In the genomic region with DNA sequence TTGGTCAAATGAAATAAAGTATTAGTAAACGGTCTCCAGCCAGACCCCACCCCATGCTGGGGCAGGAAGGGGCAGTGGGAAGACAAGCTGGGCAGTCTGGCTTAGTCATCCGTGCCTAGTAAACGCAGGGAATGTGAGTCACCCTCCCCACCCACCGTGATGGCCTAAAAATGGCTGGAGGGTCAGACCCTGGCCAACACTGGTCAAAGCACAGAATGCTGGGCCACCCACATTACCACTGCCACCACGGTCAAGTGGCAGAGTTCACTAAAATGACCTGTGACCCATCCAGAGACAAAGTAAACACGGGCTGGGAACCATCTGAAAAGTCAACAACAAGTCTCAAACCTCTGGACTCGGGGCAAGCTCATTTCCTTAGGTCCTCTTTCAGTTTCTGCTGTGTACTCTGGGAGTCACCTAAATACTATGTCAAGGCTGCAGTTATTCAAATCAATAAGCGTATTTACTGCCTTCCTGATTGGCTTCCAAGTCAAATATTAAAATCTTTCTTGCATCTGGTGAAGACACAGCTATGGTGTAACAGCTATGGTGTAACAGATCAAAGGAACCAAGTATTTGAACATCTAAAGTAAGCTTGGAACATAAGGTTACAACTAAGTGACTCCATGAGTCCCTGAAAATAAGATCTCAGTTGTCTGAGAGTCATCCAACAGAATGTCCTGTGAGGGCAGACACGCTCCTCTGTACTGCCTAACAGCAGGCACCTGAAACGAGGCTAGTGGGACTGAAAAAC, we compare ENCODE assay signal across 1 cellular context.
A peak's percentile ranks its signal among the peaks of the same experiment; 100 is the strongest.
TF ChIP-seq lines count a peak whose summit lies in the region.

No MANE protein-coding gene starts in this region.

TF ChIP-seq in HepG2, 621 proteins besides CTCF, POLR2A, EP300 and RAD21 (continued from another document and continues in another):
- TF ChIP-seq, protein P1, sequence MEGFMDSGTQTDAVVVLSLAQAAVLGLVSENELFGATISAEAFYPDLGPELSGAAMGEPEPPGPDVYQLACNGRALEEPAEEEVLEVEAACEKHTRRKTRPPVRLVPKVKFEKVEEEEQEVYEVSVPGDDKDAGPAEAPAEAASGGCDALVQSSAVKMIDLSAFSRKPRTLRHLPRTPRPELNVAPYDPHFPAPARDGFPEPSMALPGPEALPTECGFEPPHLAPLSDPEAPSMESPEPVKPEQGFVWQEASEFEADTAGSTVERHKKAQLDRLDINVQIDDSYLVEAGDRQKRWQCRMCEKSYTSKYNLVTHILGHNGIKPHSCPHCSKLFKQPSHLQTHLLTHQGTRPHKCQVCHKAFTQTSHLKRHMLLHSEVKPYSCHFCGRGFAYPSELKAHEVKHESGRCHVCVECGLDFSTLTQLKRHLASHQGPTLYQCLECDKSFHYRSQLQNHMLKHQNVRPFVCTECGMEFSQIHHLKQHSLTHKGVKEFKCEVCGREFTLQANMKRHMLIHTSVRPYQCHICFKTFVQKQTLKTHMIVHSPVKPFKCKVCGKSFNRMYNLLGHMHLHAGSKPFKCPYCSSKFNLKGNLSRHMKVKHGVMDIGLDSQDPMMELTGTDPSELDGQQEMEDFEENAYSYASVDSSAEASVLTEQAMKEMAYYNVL (CRISPR knock-in tag; IDR thresholded peaks at IDR 0.05; ENCODE audit: borderline replicate concordance): peak; percentile 82
- TF ChIP-seq RBM39 (IDR thresholded peaks at IDR 0.05; ENCODE audit: low read depth, low read length, poor library complexity, severe bottlenecking) (no peak), ZNF350 (CRISPR knock-in tag; IDR thresholded peaks at IDR 0.05; ENCODE audit: borderline replicate concordance, low read depth) (peak; percentile 94; the same call in 1 of the 2 replicates), CBX1 (IDR thresholded peaks at IDR 0.05; ENCODE audit: low read depth) (peak; percentile 24), TBL1XR1 (IDR thresholded peaks at IDR 0.05; ENCODE audit: borderline replicate concordance, low read length, partially characterized antibody) (peak; percentile 97), CENPT (CRISPR knock-in tag; IDR thresholded peaks at IDR 0.05; ENCODE audit: low read depth) (no peak), MBD4 (IDR thresholded peaks at IDR 0.05; ENCODE audit: borderline replicate concordance, low read length) (peak; percentile 91), NFIB (CRISPR knock-in tag; IDR thresholded peaks at IDR 0.05; ENCODE audit: borderline replicate concordance) (no peak), BCL6 (CRISPR knock-in tag; IDR thresholded peaks at IDR 0.05) (peak; percentile 96), ZFY (CRISPR knock-in tag; IDR thresholded peaks at IDR 0.05) (peak; percentile 61; the same call in 1 of the 2 replicates), ZNF432 (CRISPR knock-in tag; IDR thresholded peaks at IDR 0.05; ENCODE audit: borderline replicate concordance) (no peak), ZKSCAN5 (CRISPR knock-in tag; IDR thresholded peaks at IDR 0.05) (no peak), ZNF3 (CRISPR knock-in tag; IDR thresholded peaks at IDR 0.05) (peak; percentile 98), PAWR (CRISPR knock-in tag; IDR thresholded peaks at IDR 0.05; ENCODE audit: borderline replicate concordance) (no peak), ZNF674 (CRISPR knock-in tag; IDR thresholded peaks at IDR 0.05; ENCODE audit: low read depth) (no peak), SMAD3 (CRISPR knock-in tag; IDR thresholded peaks at IDR 0.05) (peak; percentile 97), SATB2 (CRISPR knock-in tag; IDR thresholded peaks at IDR 0.05) (0 out of 2 replicates have a peak, but pooled peaks have one; percentile 66), ZNF460 (CRISPR knock-in tag; IDR thresholded peaks at IDR 0.05; ENCODE audit: borderline replicate concordance) (peak; percentile 60; the same call in 1 of the 2 replicates), ATF1 (CRISPR knock-in tag; IDR thresholded peaks at IDR 0.05) (peak; percentile 84), CENPX (CRISPR knock-in tag; IDR thresholded peaks at IDR 0.05) (0 out of 2 replicates have a peak, but pooled peaks have one; percentile 52), ZZZ3 (CRISPR knock-in tag; IDR thresholded peaks at IDR 0.05; ENCODE audit: borderline replicate concordance) (no peak; the same call in 1 of the 2 replicates), ZNF256 (CRISPR knock-in tag; conservative IDR thresholded peaks at IDR 0.05) (no peak), ZFYVE20 (CRISPR knock-in tag; IDR thresholded peaks at IDR 0.05; ENCODE audit: borderline replicate concordance, low read depth) (no peak), ZFX (CRISPR knock-in tag; IDR thresholded peaks at IDR 0.05; ENCODE audit: low read depth) (peak; percentile 90), FOXK1 (CRISPR knock-in tag; IDR thresholded peaks at IDR 0.05; ENCODE audit: borderline replicate concordance, low read depth) (peak; percentile 98), ZSCAN20 (CRISPR knock-in tag; IDR thresholded peaks at IDR 0.05; ENCODE audit: borderline replicate concordance) (no peak), CEBPG (CRISPR knock-in tag; IDR thresholded peaks at IDR 0.05) (peak; percentile 98), ZNF20 (CRISPR knock-in tag; IDR thresholded peaks at IDR 0.05) (0 out of 2 replicates have a peak, but pooled peaks have one; percentile 24), KLF9 (CRISPR knock-in tag; IDR thresholded peaks at IDR 0.05; ENCODE audit: low read depth) (0 out of 2 replicates have a peak, but pooled peaks have one; percentile 42), MAFG (CRISPR knock-in tag; IDR thresholded peaks at IDR 0.05) (no peak), NFKBIZ (CRISPR knock-in tag; IDR thresholded peaks at IDR 0.05) (peak; percentile 94), MLLT10 (CRISPR knock-in tag; IDR thresholded peaks at IDR 0.05) (no peak), MAF1 (CRISPR knock-in tag; IDR thresholded peaks at IDR 0.05; ENCODE audit: borderline replicate concordance) (peak; percentile 57; the same call in 1 of the 2 replicates), ZNF792 (CRISPR knock-in tag; IDR thresholded peaks at IDR 0.05) (peak; percentile 84; the same call in 1 of the 2 replicates)
- TF ChIP-seq, protein P2, sequence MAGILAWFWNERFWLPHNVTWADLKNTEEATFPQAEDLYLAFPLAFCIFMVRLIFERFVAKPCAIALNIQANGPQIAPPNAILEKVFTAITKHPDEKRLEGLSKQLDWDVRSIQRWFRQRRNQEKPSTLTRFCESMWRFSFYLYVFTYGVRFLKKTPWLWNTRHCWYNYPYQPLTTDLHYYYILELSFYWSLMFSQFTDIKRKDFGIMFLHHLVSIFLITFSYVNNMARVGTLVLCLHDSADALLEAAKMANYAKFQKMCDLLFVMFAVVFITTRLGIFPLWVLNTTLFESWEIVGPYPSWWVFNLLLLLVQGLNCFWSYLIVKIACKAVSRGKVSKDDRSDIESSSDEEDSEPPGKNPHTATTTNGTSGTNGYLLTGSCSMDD (CRISPR knock-in tag; IDR thresholded peaks at IDR 0.05): no peak
- TF ChIP-seq, protein P3, sequence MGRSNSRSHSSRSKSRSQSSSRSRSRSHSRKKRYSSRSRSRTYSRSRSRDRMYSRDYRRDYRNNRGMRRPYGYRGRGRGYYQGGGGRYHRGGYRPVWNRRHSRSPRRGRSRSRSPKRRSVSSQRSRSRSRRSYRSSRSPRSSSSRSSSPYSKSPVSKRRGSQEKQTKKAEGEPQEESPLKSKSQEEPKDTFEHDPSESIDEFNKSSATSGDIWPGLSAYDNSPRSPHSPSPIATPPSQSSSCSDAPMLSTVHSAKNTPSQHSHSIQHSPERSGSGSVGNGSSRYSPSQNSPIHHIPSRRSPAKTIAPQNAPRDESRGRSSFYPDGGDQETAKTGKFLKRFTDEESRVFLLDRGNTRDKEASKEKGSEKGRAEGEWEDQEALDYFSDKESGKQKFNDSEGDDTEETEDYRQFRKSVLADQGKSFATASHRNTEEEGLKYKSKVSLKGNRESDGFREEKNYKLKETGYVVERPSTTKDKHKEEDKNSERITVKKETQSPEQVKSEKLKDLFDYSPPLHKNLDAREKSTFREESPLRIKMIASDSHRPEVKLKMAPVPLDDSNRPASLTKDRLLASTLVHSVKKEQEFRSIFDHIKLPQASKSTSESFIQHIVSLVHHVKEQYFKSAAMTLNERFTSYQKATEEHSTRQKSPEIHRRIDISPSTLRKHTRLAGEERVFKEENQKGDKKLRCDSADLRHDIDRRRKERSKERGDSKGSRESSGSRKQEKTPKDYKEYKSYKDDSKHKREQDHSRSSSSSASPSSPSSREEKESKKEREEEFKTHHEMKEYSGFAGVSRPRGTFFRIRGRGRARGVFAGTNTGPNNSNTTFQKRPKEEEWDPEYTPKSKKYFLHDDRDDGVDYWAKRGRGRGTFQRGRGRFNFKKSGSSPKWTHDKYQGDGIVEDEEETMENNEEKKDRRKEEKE (IDR thresholded peaks at IDR 0.05): no peak
- TF ChIP-seq, protein P4, sequence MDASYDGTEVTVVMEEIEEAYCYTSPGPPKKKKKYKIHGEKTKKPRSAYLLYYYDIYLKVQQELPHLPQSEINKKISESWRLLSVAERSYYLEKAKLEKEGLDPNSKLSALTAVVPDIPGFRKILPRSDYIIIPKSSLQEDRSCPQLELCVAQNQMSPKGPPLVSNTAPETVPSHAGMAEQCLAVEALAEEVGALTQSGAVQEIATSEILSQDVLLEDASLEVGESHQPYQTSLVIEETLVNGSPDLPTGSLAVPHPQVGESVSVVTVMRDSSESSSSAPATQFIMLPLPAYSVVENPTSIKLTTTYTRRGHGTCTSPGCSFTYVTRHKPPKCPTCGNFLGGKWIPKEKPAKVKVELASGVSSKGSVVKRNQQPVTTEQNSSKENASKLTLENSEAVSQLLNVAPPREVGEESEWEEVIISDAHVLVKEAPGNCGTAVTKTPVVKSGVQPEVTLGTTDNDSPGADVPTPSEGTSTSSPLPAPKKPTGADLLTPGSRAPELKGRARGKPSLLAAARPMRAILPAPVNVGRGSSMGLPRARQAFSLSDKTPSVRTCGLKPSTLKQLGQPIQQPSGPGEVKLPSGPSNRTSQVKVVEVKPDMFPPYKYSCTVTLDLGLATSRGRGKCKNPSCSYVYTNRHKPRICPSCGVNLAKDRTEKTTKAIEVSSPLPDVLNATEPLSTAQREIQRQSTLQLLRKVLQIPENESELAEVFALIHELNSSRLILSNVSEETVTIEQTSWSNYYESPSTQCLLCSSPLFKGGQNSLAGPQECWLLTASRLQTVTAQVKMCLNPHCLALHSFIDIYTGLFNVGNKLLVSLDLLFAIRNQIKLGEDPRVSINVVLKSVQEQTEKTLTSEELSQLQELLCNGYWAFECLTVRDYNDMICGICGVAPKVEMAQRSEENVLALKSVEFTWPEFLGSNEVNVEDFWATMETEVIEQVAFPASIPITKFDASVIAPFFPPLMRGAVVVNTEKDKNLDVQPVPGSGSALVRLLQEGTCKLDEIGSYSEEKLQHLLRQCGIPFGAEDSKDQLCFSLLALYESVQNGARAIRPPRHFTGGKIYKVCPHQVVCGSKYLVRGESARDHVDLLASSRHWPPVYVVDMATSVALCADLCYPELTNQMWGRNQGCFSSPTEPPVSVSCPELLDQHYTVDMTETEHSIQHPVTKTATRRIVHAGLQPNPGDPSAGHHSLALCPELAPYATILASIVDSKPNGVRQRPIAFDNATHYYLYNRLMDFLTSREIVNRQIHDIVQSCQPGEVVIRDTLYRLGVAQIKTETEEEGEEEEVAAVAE (CRISPR knock-in tag; IDR thresholded peaks at IDR 0.05; ENCODE audit: borderline replicate concordance): peak; percentile 85; the same call in 1 of the 2 replicates
- TF ChIP-seq, protein P5, sequence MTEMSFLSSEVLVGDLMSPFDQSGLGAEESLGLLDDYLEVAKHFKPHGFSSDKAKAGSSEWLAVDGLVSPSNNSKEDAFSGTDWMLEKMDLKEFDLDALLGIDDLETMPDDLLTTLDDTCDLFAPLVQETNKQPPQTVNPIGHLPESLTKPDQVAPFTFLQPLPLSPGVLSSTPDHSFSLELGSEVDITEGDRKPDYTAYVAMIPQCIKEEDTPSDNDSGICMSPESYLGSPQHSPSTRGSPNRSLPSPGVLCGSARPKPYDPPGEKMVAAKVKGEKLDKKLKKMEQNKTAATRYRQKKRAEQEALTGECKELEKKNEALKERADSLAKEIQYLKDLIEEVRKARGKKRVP (CRISPR knock-in tag; IDR thresholded peaks at IDR 0.05): peak in 1 of 2 experiments; percentile 95; a peak in 2 of 4 replicates
- TF ChIP-seq, protein P6, sequence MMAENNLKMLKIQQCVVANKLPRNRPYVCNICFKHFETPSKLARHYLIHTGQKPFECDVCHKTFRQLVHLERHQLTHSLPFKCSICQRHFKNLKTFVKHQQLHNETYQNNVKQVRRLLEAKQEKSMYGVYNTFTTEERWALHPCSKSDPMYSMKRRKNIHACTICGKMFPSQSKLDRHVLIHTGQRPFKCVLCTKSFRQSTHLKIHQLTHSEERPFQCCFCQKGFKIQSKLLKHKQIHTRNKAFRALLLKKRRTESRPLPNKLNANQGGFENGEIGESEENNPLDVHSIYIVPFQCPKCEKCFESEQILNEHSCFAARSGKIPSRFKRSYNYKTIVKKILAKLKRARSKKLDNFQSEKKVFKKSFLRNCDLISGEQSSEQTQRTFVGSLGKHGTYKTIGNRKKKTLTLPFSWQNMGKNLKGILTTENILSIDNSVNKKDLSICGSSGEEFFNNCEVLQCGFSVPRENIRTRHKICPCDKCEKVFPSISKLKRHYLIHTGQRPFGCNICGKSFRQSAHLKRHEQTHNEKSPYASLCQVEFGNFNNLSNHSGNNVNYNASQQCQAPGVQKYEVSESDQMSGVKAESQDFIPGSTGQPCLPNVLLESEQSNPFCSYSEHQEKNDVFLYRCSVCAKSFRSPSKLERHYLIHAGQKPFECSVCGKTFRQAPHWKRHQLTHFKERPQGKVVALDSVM (CRISPR knock-in tag; IDR thresholded peaks at IDR 0.05): peak; percentile 46; the same call in 1 of the 2 replicates
- TF ChIP-seq, protein P7, sequence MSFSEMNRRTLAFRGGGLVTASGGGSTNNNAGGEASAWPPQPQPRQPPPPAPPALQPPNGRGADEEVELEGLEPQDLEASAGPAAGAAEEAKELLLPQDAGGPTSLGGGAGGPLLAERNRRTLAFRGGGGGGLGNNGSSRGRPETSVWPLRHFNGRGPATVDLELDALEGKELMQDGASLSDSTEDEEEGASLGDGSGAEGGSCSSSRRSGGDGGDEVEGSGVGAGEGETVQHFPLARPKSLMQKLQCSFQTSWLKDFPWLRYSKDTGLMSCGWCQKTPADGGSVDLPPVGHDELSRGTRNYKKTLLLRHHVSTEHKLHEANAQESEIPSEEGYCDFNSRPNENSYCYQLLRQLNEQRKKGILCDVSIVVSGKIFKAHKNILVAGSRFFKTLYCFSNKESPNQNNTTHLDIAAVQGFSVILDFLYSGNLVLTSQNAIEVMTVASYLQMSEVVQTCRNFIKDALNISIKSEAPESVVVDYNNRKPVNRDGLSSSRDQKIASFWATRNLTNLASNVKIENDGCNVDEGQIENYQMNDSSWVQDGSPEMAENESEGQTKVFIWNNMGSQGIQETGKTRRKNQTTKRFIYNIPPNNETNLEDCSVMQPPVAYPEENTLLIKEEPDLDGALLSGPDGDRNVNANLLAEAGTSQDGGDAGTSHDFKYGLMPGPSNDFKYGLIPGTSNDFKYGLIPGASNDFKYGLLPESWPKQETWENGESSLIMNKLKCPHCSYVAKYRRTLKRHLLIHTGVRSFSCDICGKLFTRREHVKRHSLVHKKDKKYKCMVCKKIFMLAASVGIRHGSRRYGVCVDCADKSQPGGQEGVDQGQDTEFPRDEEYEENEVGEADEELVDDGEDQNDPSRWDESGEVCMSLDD (CRISPR knock-in tag; IDR thresholded peaks at IDR 0.05; ENCODE audit: borderline replicate concordance): peak; percentile 48; the same call in 1 of the 2 replicates
- TF ChIP-seq, protein P8, sequence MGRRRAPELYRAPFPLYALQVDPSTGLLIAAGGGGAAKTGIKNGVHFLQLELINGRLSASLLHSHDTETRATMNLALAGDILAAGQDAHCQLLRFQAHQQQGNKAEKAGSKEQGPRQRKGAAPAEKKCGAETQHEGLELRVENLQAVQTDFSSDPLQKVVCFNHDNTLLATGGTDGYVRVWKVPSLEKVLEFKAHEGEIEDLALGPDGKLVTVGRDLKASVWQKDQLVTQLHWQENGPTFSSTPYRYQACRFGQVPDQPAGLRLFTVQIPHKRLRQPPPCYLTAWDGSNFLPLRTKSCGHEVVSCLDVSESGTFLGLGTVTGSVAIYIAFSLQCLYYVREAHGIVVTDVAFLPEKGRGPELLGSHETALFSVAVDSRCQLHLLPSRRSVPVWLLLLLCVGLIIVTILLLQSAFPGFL (CRISPR knock-in tag; IDR thresholded peaks at IDR 0.05): no peak
